Comparison of ENCODE assay signal across 17 cellular contexts in genomic region chr5:173667702-173668101, GRCh38. TPM values are rescaled to one million over a fixed set of nuclear protein-coding genes. Genes with fewer than 3 reads are reported as not detected.
DNase-seq lines count a peak whose midpoint lies in the region; FAIRE-seq and TF ChIP-seq lines count a peak whose summit lies in the region.
"Had no signal": no experiment of that assay in that cellular context is flagged by ENCODE, and none has a peak within 500 bp of the region (broad histone marks: within the 10 kb centered on the region; RNA-seq: fewer than 3 reads in every experiment).

No MANE protein-coding gene starts in this region.

- no peak for TF ChIP-seq POLR2A in H1 (IDR thresholded peaks at IDR 0.05; ENCODE audit: control extremely low read depth in 1 of 2, low read depth in 2 of 2, low read length in 2 of 2)

- H2AFZ ChIP-seq in H1 (ENCODE audit: low read length) = no peak overlapping the region

- H3K27ac Mint-ChIP-seq in activated CD4-positive, alpha-beta memory T cell treated with anti-CD3 and anti-CD28 coated beads for 36 hours = no peak overlapping the region
- H3K27ac Mint-ChIP-seq: B cell; CD8-positive, alpha-beta T cell had no signal

- H3K4me1 Mint-ChIP-seq in activated CD4-positive, alpha-beta memory T cell treated with anti-CD3 and anti-CD28 coated beads for 36 hours (ENCODE audit: low read depth) = no peaks in the 10 kb centered on the region

- intact Hi-C loops in colonic mucosa (cut with DNase I) = no loop called here
- intact Hi-C loops in activated CD4-positive, alpha-beta memory T cell treated with anti-CD3 and anti-CD28 coated beads for 36 hours (cut with micrococcal nuclease) = no loop called here

- peak overlapping the region; percentile 100; the same call in 1 of the 2 replicates for H2BK12ac ChIP-seq in H1 (ENCODE audit: low read depth, low read length)

- DNase-seq in H1 (ENCODE audit: low read depth in 1 of 2, low spot score in 2 of 2) = no peak
- DNase-seq in mesenteric fat pad (ENCODE audit: low spot score) = peak; percentile 73
- no peak for DNase-seq in colonic mucosa
- no peak for DNase-seq in coronary artery (ENCODE audit: low spot score)
- DNase-seq in RKO (ENCODE audit: low spot score) = no peak
- no peak for DNase-seq in activated CD4-positive, alpha-beta memory T cell treated with anti-CD3 and anti-CD28 coated beads for 36 hours
- DNase-seq: Calu3; CD8-positive, alpha-beta T cell; GF-D8; GOT3 had no signal

- H3K4me2 ChIP-seq in H1 (ENCODE audit: insufficient read depth in 1 of 2, low read depth in 2 of 2, low read length in 2 of 2) = no peak overlapping the region
- H3K4me2 ChIP-seq: BLaER1 treated with 17β-estradiol and CSF1 and Interleukin-3, amounts not matched to agents 10 nM and 100 nM had no signal

- no peak overlapping the region for H3K23ac ChIP-seq in H1 (ENCODE audit: insufficient read length)

- no peaks in the 10 kb centered on the region for H4K20me1 ChIP-seq in H1 (replicated peaks in 1 of 2; ENCODE audit: control insufficient read depth in 1 of 2, insufficient read depth in 2 of 2, low read length in 2 of 2)
- H4K20me1 ChIP-seq: BLaER1 treated with 17β-estradiol and CSF1 and Interleukin-3, amounts not matched to agents 10 nM and 100 nM had no signal

- H3K18ac ChIP-seq in H1 (ENCODE audit: extremely low read depth, low read length) = peak overlapping the region; percentile 99; the same call in 1 of the 2 replicates

- peak overlapping the region; percentile 86 for H3K4ac ChIP-seq in H1 (replicated peaks; ENCODE audit: insufficient read length, low read depth, low read length)

- H3K9ac ChIP-seq in H1 (replicated peaks in 1 of 4; ENCODE audit: extremely low read depth in 1 of 4, low read depth in 3 of 4, low read length in 3 of 4) (no peak overlapping the region), colonic mucosa (ENCODE audit: low read depth in 2 of 2, low read length in 2 of 2) (no peak overlapping the region)
- H3K9ac ChIP-seq: BLaER1 treated with 17β-estradiol and CSF1 and Interleukin-3, amounts not matched to agents 10 nM and 100 nM had no signal

- WGBS in H1 (ENCODE audit: extremely low coverage in 1 of 2, insufficient coverage in 1 of 2, insufficient read length in 1 of 2, insufficient replicate concordance in 2 of 2, low coverage in 1 of 2, low lambda C conversion rate in 2 of 2, missing lambda C conversion rate in 1 of 2), 2 experiments = 88% methylated on average over 7 of the region's 7 CpGs; no CpG with 5 or more reads in 1 of the 2 experiments

- peak overlapping the region; percentile 95 for H2BK120ac ChIP-seq in H1 (replicated peaks; ENCODE audit: low read depth, low read length)

- no peaks in the 10 kb centered on the region for H3K79me2 ChIP-seq in H1 (ENCODE audit: control insufficient read depth in 1 of 2, insufficient read depth in 2 of 2, low read length in 2 of 2)

- peak overlapping the region; percentile 100 for H4K91ac ChIP-seq in H1 (replicated peaks; ENCODE audit: insufficient read length, low read length)

- peaks cover 4% of the 10 kb centered on the region for H3K27me3 Mint-ChIP-seq in activated CD4-positive, alpha-beta memory T cell treated with anti-CD3 and anti-CD28 coated beads for 36 hours

- H2BK5ac ChIP-seq in H1 (ENCODE audit: low read depth, low read length) = peak overlapping the region; percentile 99; the same call in 1 of the 2 replicates

- peaks cover 3% of the 10 kb centered on the region; the same call in 1 of the 2 replicates for H3K23me2 ChIP-seq in H1 (ENCODE audit: low read depth, low read length)

- TF ChIP-seq EP300 in H1 (IDR thresholded peaks at IDR 0.05; ENCODE audit: borderline replicate concordance in 1 of 2, low read depth in 2 of 2, low read length in 2 of 2) = no peak

- no peak overlapping the region for H3K56ac ChIP-seq in H1 (replicated peaks; ENCODE audit: insufficient read length, low read depth, low read length)

- TF ChIP-seq CTCF in HEK293 (tag by site-specific recombination; IDR thresholded peaks at IDR 0.05) (no peak), H1 (IDR thresholded peaks at IDR 0.05; ENCODE audit: control extremely low read depth in 1 of 3, insufficient read depth in 1 of 3, low read depth in 1 of 3, low read length in 3 of 3) (no peak), colonic mucosa (IDR thresholded peaks at IDR 0.05) (no peak), coronary artery (IDR thresholded peaks at IDR 0.05) (no peak)

- peak overlapping the region; percentile 97 for H2AK5ac ChIP-seq in H1 (ENCODE audit: low read depth, low read length)

- no peak overlapping the region for H3K27ac ChIP-seq in HEK293 (ENCODE audit: extremely low read depth, low read depth, low read length)
- H3K27ac ChIP-seq in H1 (ENCODE audit: low read depth, low read length) = no peak overlapping the region
- peak overlapping the region; percentile 38 for H3K27ac ChIP-seq in temporal lobe (ENCODE audit: low read depth, low read length)
- no peak overlapping the region for H3K27ac ChIP-seq in colonic mucosa
- H3K27ac ChIP-seq in coronary artery = no peak overlapping the region
- H3K27ac ChIP-seq: BLaER1 treated with 17β-estradiol and CSF1 and Interleukin-3, amounts not matched to agents 10 nM and 100 nM; HL-60 had no signal

- CTCF ChIA-PET in HEK293 (lab: Yijun Ruan, JAX) = no interaction called here
- CTCF ChIA-PET in H1 (lab: Charles Lee; ENCODE audit: partially characterized antibody) = interaction anchor here (0.9 kb wide), 1 partner anchor 38 kb away, joined by 5 read pairs; no protein-coding TSS in a partner anchor
- CTCF ChIA-PET in activated CD4-positive, alpha-beta memory T cell treated with anti-CD3 and anti-CD28 coated beads for 36 hours (lab: Charles Lee) = interaction anchor here (0.6 kb wide), 1 partner anchor 250 kb away, joined by 3 read pairs; no protein-coding TSS in a partner anchor

- H3K9me3 ChIP-seq in HEK293 (ENCODE audit: control insufficient read depth, insufficient read depth, low read depth, low read length) (0 out of 2 replicates have a peak, but pooled peaks cover 2% of the 10 kb centered on the region), H1 (ENCODE audit: insufficient read depth in 2 of 2, low read depth in 1 of 2, low read length in 1 of 2) (peaks cover 9 to 13% of the 10 kb centered on the region in 2 experiments), colonic mucosa (no peaks in the 10 kb centered on the region)
- H3K9me3 ChIP-seq: HAP-1 had no signal

- H3K14ac ChIP-seq in H1 (ENCODE audit: insufficient read length) = no peak overlapping the region

- FAIRE-seq in H1 (lab: Jason Lieb, UNC) = no peak
- FAIRE-seq: GM12878 had no signal

- H3K4me3 ChIP-seq in HEK293 (ENCODE audit: low read depth, low read length) (no peak overlapping the region), H1 (ENCODE audit: extremely low read depth in 1 of 4, insufficient read depth in 2 of 4, low read depth in 3 of 4, low read length in 4 of 4) (no peak overlapping the region), colonic mucosa (no peak overlapping the region), coronary artery (no peak overlapping the region)
- H3K4me3 ChIP-seq: BLaER1 treated with 17β-estradiol and CSF1 and Interleukin-3, amounts not matched to agents 10 nM and 100 nM; GM12878; HAP-1 had no signal

- H3K9me3 Mint-ChIP-seq in activated CD4-positive, alpha-beta memory T cell treated with anti-CD3 and anti-CD28 coated beads for 36 hours = no peaks in the 10 kb centered on the region
- H3K9me3 Mint-ChIP-seq: CD8-positive, alpha-beta T cell had no signal

- POLR2A ChIA-PET in HEK293 (lab: Yijun Ruan, JAX) = no interaction called here
- POLR2A ChIA-PET in H1 (lab: Charles Lee; ENCODE audit: partially characterized antibody) = no interaction called here
- POLR2A ChIA-PET in activated CD4-positive, alpha-beta memory T cell treated with anti-CD3 and anti-CD28 coated beads for 36 hours (lab: Charles Lee) = no interaction called here

- H2BK15ac ChIP-seq in H1 (ENCODE audit: low read length) = peak overlapping the region; percentile 95

- no peaks in the 10 kb centered on the region for H3K79me1 ChIP-seq in H1 (ENCODE audit: low read depth, low read length)

- H3K4me1 ChIP-seq in HEK293 (ENCODE audit: control insufficient read depth, insufficient read depth, low read length) (no peaks in the 10 kb centered on the region), H1 (replicated peaks in 1 of 4; ENCODE audit: control insufficient read depth in 3 of 4, insufficient read depth in 4 of 4, low read length in 3 of 4) (peaks cover 5 to 13% (median 8%) of the 10 kb centered on the region in 4 experiments; a peak in 5 of 7 replicates), colonic mucosa (no peaks in the 10 kb centered on the region)
- H3K4me1 ChIP-seq: HAP-1 had no signal

- no peaks in the 10 kb centered on the region for H3K36me3 ChIP-seq in HEK293 (ENCODE audit: control insufficient read depth in 2 of 2, insufficient read depth in 1 of 2, low read length in 2 of 2)
- H3K36me3 ChIP-seq in H1 (ENCODE audit: control insufficient read depth in 2 of 4, insufficient read depth in 4 of 4, low read length in 3 of 4) = 0 out of 8 replicates have a peak, but pooled peaks cover 0 to under 1% (median 0%) of the 10 kb centered on the region in 4 experiments
- H3K36me3 ChIP-seq in colonic mucosa = no peaks in the 10 kb centered on the region
- H3K36me3 ChIP-seq: BLaER1 treated with 17β-estradiol and CSF1 and Interleukin-3, amounts not matched to agents 10 nM and 100 nM; HAP-1 had no signal

- H3K4me3 Mint-ChIP-seq in activated CD4-positive, alpha-beta memory T cell treated with anti-CD3 and anti-CD28 coated beads for 36 hours = no peak overlapping the region
- H3K4me3 Mint-ChIP-seq: B cell; CD8-positive, alpha-beta T cell had no signal

- no peaks in the 10 kb centered on the region for H3K27me3 ChIP-seq in H1 (replicated peaks in 1 of 4; ENCODE audit: control insufficient read depth in 3 of 4, extremely low read depth in 1 of 4, insufficient read depth in 3 of 4, low read length in 3 of 4)
- H3K27me3 ChIP-seq in colonic mucosa = no peaks in the 10 kb centered on the region
- H3K27me3 ChIP-seq: BLaER1 treated with 17β-estradiol and CSF1 and Interleukin-3, amounts not matched to agents 10 nM and 100 nM had no signal

- peak overlapping the region; percentile 100 for H2BK20ac ChIP-seq in H1 (ENCODE audit: low read length)

- no peak overlapping the region; the same call in 1 of the 2 replicates for H4K8ac ChIP-seq in H1 (ENCODE audit: extremely low read depth, insufficient read depth, low read length)

- H4K5ac ChIP-seq in H1 (ENCODE audit: insufficient read length, low read depth, low read length) = peak overlapping the region; percentile 83

- no peak for TF ChIP-seq RAD21 in H1 (IDR thresholded peaks at IDR 0.05 in 1 of 2, conservative IDR thresholded peaks at IDR 0.05 in 1 of 2; ENCODE audit: low read depth in 2 of 2, low read length in 2 of 2)

- no peaks in the 10 kb centered on the region for H3K36me3 Mint-ChIP-seq in activated CD4-positive, alpha-beta memory T cell treated with anti-CD3 and anti-CD28 coated beads for 36 hours
- H3K36me3 Mint-ChIP-seq: CD8-positive, alpha-beta T cell had no signal

RNA-seq across cellular contexts. Expression of gene BOD1, which starts 51.3 kb away (rescaled TPM):
- 143 and 149 TPM in 2 replicates for total RNA-seq in H1 (2021; fragmentation: NEBNext Ultra II Directional; extraction: Animal tissue kit (Norgen Biotek cat#: 25700))
- 83.1 and 107 TPM in 2 replicates for polyA plus RNA-seq in H1 (2011; rRNA removed)
- 127 TPM for polyA plus RNA-seq in H1 (2011; cell fraction: cytosol; rRNA removed)
- polyA plus RNA-seq in H1 (2011; cell fraction: nucleus; rRNA removed) = 58.0 TPM
- 133 to 170 TPM (median 136 TPM) in 4 replicates for polyA plus RNA-seq in H1 (2012, experiment 1 of 2)
- 111 TPM for polyA plus RNA-seq in H1 (2012, experiment 2 of 2)
- polyA plus RNA-seq in H1 (2013, experiment 1 of 2) = 117 TPM
- 117 TPM for polyA plus RNA-seq in H1 (2013, experiment 2 of 2)
- 114 and 131 TPM in 2 replicates for polyA minus RNA-seq in H1 (2011; rRNA and poly(A)+ RNA removed)
- 68.5 TPM for polyA minus RNA-seq in H1 (2011; cell fraction: cytosol; rRNA and poly(A)+ RNA removed)
- polyA minus RNA-seq in H1 (2011; cell fraction: nucleus; rRNA and poly(A)+ RNA removed) = 60.4 TPM
- total RNA-seq in mesenteric fat pad (47.2 TPM), temporal lobe (44.5 TPM), colonic mucosa (10 to 100 TPM; 24.4 to 31.1 TPM)
- 10 to 100 TPM; 23.9 to 28.6 TPM for total RNA-seq in activated CD4-positive, alpha-beta memory T cell treated with anti-CD3 and anti-CD28 coated beads for 36 hours
